In genomic region chr11:1277936-1278512, GRCh38 we compare ENCODE assay signal across 20 cellular contexts. TPM values are rescaled to one million over a fixed set of nuclear protein-coding genes. Genes with fewer than 3 reads are reported as not detected.
A peak's percentile ranks its signal among the peaks of the same experiment; 100 is the strongest.
DNase-seq lines count a peak whose midpoint lies in the region; ATAC-seq and TF ChIP-seq lines count a peak whose summit lies in the region.
"Had no signal": no experiment of that assay in that cellular context is flagged by ENCODE, and none has a peak within 500 bp of the region (broad histone marks: within the 10 kb centered on the region; RNA-seq: fewer than 3 reads in every experiment).

No MANE protein-coding gene starts in this region.

- H3K27ac Mint-ChIP-seq in T-helper 17 cell (peak overlapping the region; percentile 73), neural progenitor cell (peak overlapping the region; percentile 26), Calu3 (ENCODE audit: unreplicated experiment) (no peak overlapping the region)

- H3K36me3 Mint-ChIP-seq in T-helper 17 cell (ENCODE audit: low read depth) (no peaks in the 10 kb centered on the region), neural progenitor cell (peaks cover 7% of the 10 kb centered on the region), Calu3 (ENCODE audit: insufficient read depth, unreplicated experiment) (peaks cover 25% of the 10 kb centered on the region)

- H3K79me2 ChIP-seq in neural progenitor cell (ENCODE audit: low read depth), result no peaks in the 10 kb centered on the region

- H3F3A ChIP-seq in neural progenitor cell (ENCODE audit: low read depth), result no peaks in the 10 kb centered on the region

- no peak for DNase-seq in T-helper 17 cell
- DNase-seq in dorsolateral prefrontal cortex, result no peak
- DNase-seq in neural progenitor cell (ENCODE audit: low spot score), result no peak
- DNase-seq in Calu3, result no peak
- DNase-seq: DND-41, H9, MM.1S, NCI-H1092, NCI-H1436 treated with DMSO at 0.1 percent for 48 hours, NCI-H2029, NCI-H345, NCI-H524 treated with DMSO at 0.1 percent for 48 hours, SJCRH30 had no signal

- H3K9me3 Mint-ChIP-seq in neural progenitor cell, result no peaks in the 10 kb centered on the region
- H3K9me3 Mint-ChIP-seq in Calu3 (ENCODE audit: low read depth, unreplicated experiment), result no peaks in the 10 kb centered on the region
- H3K9me3 Mint-ChIP-seq: H9 had no signal

- H3K4me3 Mint-ChIP-seq in T-helper 17 cell, result no peak overlapping the region
- no peak overlapping the region for H3K4me3 Mint-ChIP-seq in neural progenitor cell
- H3K4me3 Mint-ChIP-seq in Calu3 (ENCODE audit: low read depth, unreplicated experiment), result no peak overlapping the region
- H3K4me3 Mint-ChIP-seq: H9 had no signal

- peak in 1 of 56 donors; percentile 5 for TF ChIP-seq CTCF in dorsolateral prefrontal cortex (IDR thresholded peaks at IDR 0.05 in 54 of 56, conservative IDR thresholded peaks at IDR 0.05 in 2 of 56; ENCODE audit: low read depth in 1 of 56, partially characterized antibody in 56 of 56)
- TF ChIP-seq CTCF in neural progenitor cell (IDR thresholded peaks at IDR 0.05), result no peak
- no peak for TF ChIP-seq CTCF in Calu3 (IDR thresholded peaks at IDR 0.05; ENCODE audit: unreplicated experiment)

- peaks cover 47 to 97% (median 67%) of the 10 kb centered on the region in 11 experiments for H3K36me3 ChIP-seq in BLaER1 treated with 17β-estradiol and CSF1 and Interleukin-3, amounts not matched to agents 10 nM and 100 nM
- H3K36me3 ChIP-seq in neural progenitor cell, result no peaks in the 10 kb centered on the region

- no TSS peak for BruUV-seq in Calu3 (replicated peaks; lab: Mats Ljungman, UMichigan)

- no peaks in the 10 kb centered on the region for H3K9me3 ChIP-seq in BLaER1 treated with 17β-estradiol and CSF1 and Interleukin-3, amounts not matched to agents 10 nM and 100 nM (replicated peaks in 1 of 11)
- no peaks in the 10 kb centered on the region for H3K9me3 ChIP-seq in T-helper 17 cell (ENCODE audit: control insufficient read depth, low read length, poor library complexity, severe bottlenecking)
- H3K9me3 ChIP-seq in neural progenitor cell (ENCODE audit: low read depth), result no peaks in the 10 kb centered on the region
- H3K9me3 ChIP-seq: SJCRH30 had no signal

- ATAC-seq in T-helper 17 cell (no peak), GM21390 (IDR thresholded peaks at IDR 0.05; ENCODE audit: unreplicated experiment) (no peak), GM19395 (IDR thresholded peaks at IDR 0.05; ENCODE audit: unreplicated experiment) (no peak)

- H3K27me3 ChIP-seq in BLaER1 treated with 17β-estradiol and CSF1 and Interleukin-3, amounts not matched to agents 10 nM and 100 nM, result no peaks in the 10 kb centered on the region
- H3K27me3 ChIP-seq in dorsolateral prefrontal cortex, result no peaks in the 10 kb centered on the region
- no peaks in the 10 kb centered on the region for H3K27me3 ChIP-seq in neural progenitor cell
- H3K27me3 ChIP-seq: SJCRH30 had no signal

- intact Hi-C loops in dorsolateral prefrontal cortex (cut with DNase I) (no loop called here), Calu3 (cut with micrococcal nuclease; ENCODE audit: unreplicated experiment) (no loop called here)

- H3K27me3 Mint-ChIP-seq in T-helper 17 cell, result no peaks in the 10 kb centered on the region
- peaks cover 4% of the 10 kb centered on the region for H3K27me3 Mint-ChIP-seq in neural progenitor cell (ENCODE audit: insufficient read depth, low read depth)
- H3K27me3 Mint-ChIP-seq in Calu3 (ENCODE audit: unreplicated experiment), result no peaks in the 10 kb centered on the region

- H3K4me1 Mint-ChIP-seq in T-helper 17 cell (peaks cover 10% of the 10 kb centered on the region), neural progenitor cell (peaks cover 5% of the 10 kb centered on the region), Calu3 (ENCODE audit: low read depth, unreplicated experiment) (no peaks in the 10 kb centered on the region)

- CTCF ChIA-PET in Calu3 (lab: Charles Lee), result no interaction called here

- H4K20me1 ChIP-seq in BLaER1 treated with 17β-estradiol and CSF1 and Interleukin-3, amounts not matched to agents 10 nM and 100 nM, result peaks cover 41 to 97% (median 91%) of the 10 kb centered on the region in 11 experiments
- H4K20me1 ChIP-seq in neural progenitor cell (ENCODE audit: low read depth), result no peaks in the 10 kb centered on the region

- no peak overlapping the region for H3K27ac ChIP-seq in BLaER1 treated with 17β-estradiol and CSF1 and Interleukin-3, amounts not matched to agents 10 nM and 100 nM
- H3K27ac ChIP-seq in dorsolateral prefrontal cortex, result peak overlapping the region in 47 of 59 donors; percentile 11 to 93 (median 80)
- no peak overlapping the region for H3K27ac ChIP-seq in neural progenitor cell
- H3K27ac ChIP-seq: C4-2B, RWPE1, SJCRH30 had no signal

- H2AFZ ChIP-seq in neural progenitor cell (replicated peaks), result no peak overlapping the region

- peak overlapping the region in 6 of 11 experiments; percentile 4 to 41 (median 28); a peak in 7 of 22 replicates for H3K4me2 ChIP-seq in BLaER1 treated with 17β-estradiol and CSF1 and Interleukin-3, amounts not matched to agents 10 nM and 100 nM
- H3K4me2 ChIP-seq in neural progenitor cell, result no peak overlapping the region

- no peak overlapping the region for H3K4me3 ChIP-seq in BLaER1 treated with 17β-estradiol and CSF1 and Interleukin-3, amounts not matched to agents 10 nM and 100 nM
- H3K4me3 ChIP-seq in dorsolateral prefrontal cortex (no peak overlapping the region), neural progenitor cell (no peak overlapping the region)
- H3K4me3 ChIP-seq: SJCRH30 had no signal

- peaks cover 0 to 54% (median 42%) of the 10 kb centered on the region in 10 experiments; a peak in 16 of 20 replicates for H3K4me1 ChIP-seq in BLaER1 treated with 17β-estradiol and CSF1 and Interleukin-3, amounts not matched to agents 10 nM and 100 nM
- H3K4me1 ChIP-seq in neural progenitor cell, result no peaks in the 10 kb centered on the region
- H3K4me1 ChIP-seq: SJCRH30 had no signal

- H3K9ac ChIP-seq in BLaER1 treated with 17β-estradiol and CSF1 and Interleukin-3, amounts not matched to agents 10 nM and 100 nM, result 0 out of 22 replicates have a peak overlapping the region, but pooled peaks of 1 of the 11 experiments have one; percentile 2
- H3K9ac ChIP-seq in neural progenitor cell, result no peak overlapping the region

RNA-seq across cellular contexts. Expression of gene TOLLIP, which starts 31.4 kb away (rescaled TPM):
- 10 to 100 TPM; 40.2 to 56.3 TPM for total RNA-seq in T-helper 17 cell
- total RNA-seq in dorsolateral prefrontal cortex, result 100 to 1,000 TPM; 129 to 348 (median 261) TPM
- total RNA-seq in neural progenitor cell (ENCODE audit: low replicate concordance), result 8.5 and 17.5 TPM in 2 replicates
- 53.4 and 64.9 TPM in 2 replicates for total RNA-seq in Calu3 (2022)

RNA-seq across cellular contexts. Expression of gene MUC5B, which starts 55.2 kb away (rescaled TPM):
- not detected for total RNA-seq in T-helper 17 cell
- total RNA-seq in dorsolateral prefrontal cortex, result 1 to 10 TPM in 8 of 120 experiments, under 1 TPM in 54, not detected in 58; 0.03 to 2.2 (median 0.22) TPM
- total RNA-seq in neural progenitor cell (ENCODE audit: low replicate concordance), result 0.03 TPM in 1 of 2 replicates, not detected in the other
- total RNA-seq in Calu3 (2022), result 3.4 and 10.5 TPM in 2 replicates
- total RNA-seq: G401, H9, LHCN-M2, SJCRH30 had no signal

Comparison
In these comparisons a context has a peak if more than half of its experiments do, and no peak if none do; other contexts are left out.
1. H3K27ac ChIP-seq: peak in dorsolateral prefrontal cortex (47 of 59); none in BLaER1 treated with 17β-estradiol and CSF1 and Interleukin-3, amounts not matched to agents 10 nM and 100 nM (0 of 11) and neural progenitor cell (single experiment).